ENCODE assay signal across 20 cellular contexts in the genomic region with DNA sequence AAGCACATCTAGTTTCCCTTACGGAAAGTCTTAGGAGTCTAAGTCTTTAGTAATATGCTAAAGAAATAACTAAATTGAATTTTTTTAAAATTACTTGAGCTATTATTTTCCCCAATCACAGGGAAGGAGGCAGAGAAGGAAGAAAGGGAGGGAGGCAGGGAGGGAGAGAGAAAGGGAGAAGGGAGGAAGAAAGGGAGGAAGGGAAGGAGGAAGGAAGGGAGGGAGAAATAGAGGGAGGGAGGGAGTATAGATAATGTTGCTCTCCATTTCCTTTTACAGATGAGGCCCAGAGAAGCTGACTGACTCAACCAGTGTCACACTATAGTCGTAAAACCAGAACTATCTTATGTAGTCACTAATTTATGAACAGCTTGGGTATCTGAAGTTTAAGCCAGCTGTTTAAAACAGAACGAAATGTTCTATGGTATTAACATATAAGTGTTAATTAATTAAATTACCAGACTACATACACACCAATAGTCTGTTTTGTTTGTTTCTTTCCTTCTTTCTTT. TPM values are rescaled to one million over a fixed set of nuclear protein-coding genes. Genes with fewer than 3 reads are reported as not detected.
DNase-seq lines count a peak whose midpoint lies in the region; ATAC-seq, FAIRE-seq and TF ChIP-seq lines count a peak whose summit lies in the region.
"Had no signal": no experiment of that assay in that cellular context is flagged by ENCODE, and none has a peak within 500 bp of the region (broad histone marks: within the 10 kb centered on the region; RNA-seq: fewer than 3 reads in every experiment).

No MANE protein-coding gene starts in this region.

- ATAC-seq in SK-N-SH treated with all-trans-retinoic acid at 6 μM for 48 hours (no peak; the same call in 2 of the 3 replicates), left lobe of liver (no peak)
- ATAC-seq: activated CD4-positive, alpha-beta T cell treated with anti-CD3 and anti-CD28 coated beads for 36 hours; stimulated activated naive B cell treated with anti-CD40 and anti-IgM and Interleukin-4, amounts not matched to agents 10 μg/mL and 1 μg/mL and 100 μg/mL, for 72 hours had no signal

- no peak overlapping the region for H2AFZ ChIP-seq in SK-N-SH (ENCODE audit: low read depth)

- H3K4me3 ChIP-seq in SK-N-SH (ENCODE audit: low read depth in 2 of 2, low read length in 1 of 2), result no peak overlapping the region
- H3K4me3 ChIP-seq in fibroblast of villous mesenchyme (ENCODE audit: low read depth, low read length), result no peak overlapping the region
- H3K4me3 ChIP-seq in thyroid gland (replicated peaks in 1 of 3), result no peak overlapping the region
- H3K4me3 ChIP-seq: adrenal gland had no signal

- no peaks in the 10 kb centered on the region for H3K9me2 ChIP-seq in SK-N-SH

- DNase-seq in SK-N-SH (no peak), RKO (ENCODE audit: low spot score) (peak; percentile 24), fibroblast of villous mesenchyme (ENCODE audit: low read depth) (peak; percentile 63), thyroid gland (no peak), left lobe of liver (ENCODE audit: low spot score) (no peak), inferior parietal cortex (ENCODE audit: extremely low spot score) (no peak), frontal cortex (ENCODE audit: low spot score in 2 of 2) (no peak)
- DNase-seq: activated CD4-positive, alpha-beta T cell treated with anti-CD3 and anti-CD28 coated beads for 36 hours; activated CD8-positive, alpha-beta memory T cell treated with anti-CD3 and anti-CD28 coated beads, Interleukin-2, amount 50 U/mL, for 4 hours; activated effector memory CD4-positive, alpha-beta T cell treated with anti-CD3 and anti-CD28 coated beads, Interleukin-2, amount 50 U/mL, for 16 hours; adrenal gland; DMS79; effector CD4-positive, alpha-beta T cell; GOT3; NCI-H2029 treated with DMSO at 0.1 percent for 48 hours; NCI-H510A; nephron progenitor cell; stimulated activated CD4-positive, alpha-beta T cell treated with anti-CD3 and anti-CD28 coated beads, Interleukin-15, amount 100 ng/mL, for 24 hours; stimulated activated naive B cell treated with anti-CD40 and anti-IgM and Interleukin-4, amounts not matched to agents 10 μg/mL and 1 μg/mL and 100 μg/mL, for 72 hours had no signal

- H3K79me2 ChIP-seq in SK-N-SH (ENCODE audit: insufficient read depth), result peaks cover 99% of the 10 kb centered on the region

- WGBS in SK-N-SH (ENCODE audit: low lambda C conversion rate), result 54% methylated on average over 3 of the region's 3 CpGs
- WGBS in thyroid gland, 2 donors, result 91 to 93% methylated on average over 3 of the region's 3 CpGs

- no peak for TF ChIP-seq POLR2A in thyroid gland (IDR thresholded peaks at IDR 0.05)

- no peak for TF ChIP-seq EP300 in SK-N-SH (IDR thresholded peaks at IDR 0.05; ENCODE audit: borderline replicate concordance in 1 of 2, low read depth in 1 of 2, low read length in 1 of 2)

- TF ChIP-seq RAD21 in SK-N-SH (IDR thresholded peaks at IDR 0.05; ENCODE audit: low read length), result no peak

- H3K4me1 ChIP-seq in SK-N-SH (ENCODE audit: control insufficient read depth in 1 of 2, insufficient read depth in 2 of 2, low read depth in 1 of 2, low read length in 1 of 2), result peaks cover 41 to 74% of the 10 kb centered on the region in 2 experiments
- peaks cover 78 to 91% of the 10 kb centered on the region in 2 donors for H3K4me1 ChIP-seq in thyroid gland

- peaks cover 81% of the 10 kb centered on the region for H4K20me1 ChIP-seq in SK-N-SH (ENCODE audit: insufficient read depth)

- peaks cover 0 to 17% of the 10 kb centered on the region in 2 experiments for H3K36me3 ChIP-seq in SK-N-SH (replicated peaks in 1 of 2; ENCODE audit: control insufficient read depth in 1 of 2, insufficient read depth in 2 of 2, low read length in 1 of 2)
- H3K36me3 ChIP-seq in thyroid gland, result no peaks in the 10 kb centered on the region
- H3K36me3 ChIP-seq: adrenal gland had no signal

- intact Hi-C loops in thyroid gland (cut with DNase I), result no loop called here

- CTCF ChIA-PET in SK-N-SH (lab: Yijun Ruan, JAX), result interaction anchor here (0.7 to 2.5 kb wide), 4 partner anchors 9 to 608 kb away, joined by 3 to 12 read pairs (median 4); no protein-coding TSS in a partner anchor

- TF ChIP-seq CTCF in SK-N-SH (IDR thresholded peaks at IDR 0.05), result no peak
- no peak for TF ChIP-seq CTCF in fibroblast of villous mesenchyme (IDR thresholded peaks at IDR 0.05; ENCODE audit: insufficient read depth, low read depth, low read length)
- TF ChIP-seq CTCF in thyroid gland (IDR thresholded peaks at IDR 0.05), result no peak

- no peak for FAIRE-seq in frontal cortex (lab: Jason Lieb, UNC)

- H3K4me2 ChIP-seq in SK-N-SH, result peak overlapping the region; percentile 57

- POLR2A ChIA-PET in SK-N-SH (lab: Yijun Ruan, JAX), result interaction anchor here (0.6 kb wide), 1 partner anchor 210 kb away, joined by 3 read pairs; no protein-coding TSS in a partner anchor

- H3K9me3 ChIP-seq in SK-N-SH (no peaks in the 10 kb centered on the region), thyroid gland (no peaks in the 10 kb centered on the region)
- H3K9me3 ChIP-seq: adrenal gland had no signal

- peak overlapping the region; percentile 11; the same call in 1 of the 2 replicates for H3K9ac ChIP-seq in SK-N-SH

- peak overlapping the region in 1 of 2 experiments; percentile 91; a peak in 2 of 4 replicates for H3K27ac ChIP-seq in SK-N-SH (ENCODE audit: low read depth in 2 of 2, low read length in 1 of 2)
- peak overlapping the region; percentile 1 to 82 (median 63) for H3K27ac ChIP-seq in thyroid gland
- H3K27ac ChIP-seq: adrenal gland had no signal

- H3F3A ChIP-seq in SK-N-SH (replicated peaks; ENCODE audit: insufficient read depth), result peaks cover 60% of the 10 kb centered on the region

- no peaks in the 10 kb centered on the region for H3K27me3 ChIP-seq in SK-N-SH (ENCODE audit: insufficient read depth)
- no peaks in the 10 kb centered on the region for H3K27me3 ChIP-seq in thyroid gland
- H3K27me3 ChIP-seq: adrenal gland had no signal

TF ChIP-seq in SK-N-SH, 30 proteins besides CTCF, POLR2A, EP300 and RAD21:
- TF ChIP-seq, protein P1, sequence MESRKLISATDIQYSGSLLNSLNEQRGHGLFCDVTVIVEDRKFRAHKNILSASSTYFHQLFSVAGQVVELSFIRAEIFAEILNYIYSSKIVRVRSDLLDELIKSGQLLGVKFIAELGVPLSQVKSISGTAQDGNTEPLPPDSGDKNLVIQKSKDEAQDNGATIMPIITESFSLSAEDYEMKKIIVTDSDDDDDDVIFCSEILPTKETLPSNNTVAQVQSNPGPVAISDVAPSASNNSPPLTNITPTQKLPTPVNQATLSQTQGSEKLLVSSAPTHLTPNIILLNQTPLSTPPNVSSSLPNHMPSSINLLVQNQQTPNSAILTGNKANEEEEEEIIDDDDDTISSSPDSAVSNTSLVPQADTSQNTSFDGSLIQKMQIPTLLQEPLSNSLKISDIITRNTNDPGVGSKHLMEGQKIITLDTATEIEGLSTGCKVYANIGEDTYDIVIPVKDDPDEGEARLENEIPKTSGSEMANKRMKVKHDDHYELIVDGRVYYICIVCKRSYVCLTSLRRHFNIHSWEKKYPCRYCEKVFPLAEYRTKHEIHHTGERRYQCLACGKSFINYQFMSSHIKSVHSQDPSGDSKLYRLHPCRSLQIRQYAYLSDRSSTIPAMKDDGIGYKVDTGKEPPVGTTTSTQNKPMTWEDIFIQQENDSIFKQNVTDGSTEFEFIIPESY (IDR thresholded peaks at IDR 0.05; ENCODE audit: borderline replicate concordance, low read depth), result no peak
- TF ChIP-seq USF1 (IDR thresholded peaks at IDR 0.05; ENCODE audit: borderline replicate concordance, low read depth) (no peak), YY1 (IDR thresholded peaks at IDR 0.05; ENCODE audit: low read depth) (no peak), GATA2 (CRISPR knock-in tag; IDR thresholded peaks at IDR 0.05) (no peak), FOXM1 (IDR thresholded peaks at IDR 0.05; ENCODE audit: low read depth) (no peak)

TF ChIP-seq in SK-N-SH treated with all-trans-retinoic acid at 6 μM for 48 hours, 23 proteins besides CTCF, POLR2A, EP300 and RAD21 (continues in another document):
- no peak for TF ChIP-seq BACH2 (CRISPR knock-in tag; IDR thresholded peaks at IDR 0.05; ENCODE audit: borderline replicate concordance)
- no peak for TF ChIP-seq GLIS3 (CRISPR knock-in tag; IDR thresholded peaks at IDR 0.05)
- no peak for TF ChIP-seq TOX (CRISPR knock-in tag; IDR thresholded peaks at IDR 0.05; ENCODE audit: borderline replicate concordance)
- no peak for TF ChIP-seq ESRRG (CRISPR knock-in tag; IDR thresholded peaks at IDR 0.05)
- no peak for TF ChIP-seq SNAI2 (CRISPR knock-in tag; IDR thresholded peaks at IDR 0.05)
- TF ChIP-seq CSDC2 (CRISPR knock-in tag; IDR thresholded peaks at IDR 0.05), result no peak
- TF ChIP-seq ZFP30 (CRISPR knock-in tag; IDR thresholded peaks at IDR 0.05), result no peak
- TF ChIP-seq ARNTL (CRISPR knock-in tag; IDR thresholded peaks at IDR 0.05; ENCODE audit: borderline replicate concordance, low read depth), result no peak
- TF ChIP-seq ZNF70 (CRISPR knock-in tag; IDR thresholded peaks at IDR 0.05), result no peak
- TF ChIP-seq RARB (CRISPR knock-in tag; IDR thresholded peaks at IDR 0.05), result no peak
- no peak for TF ChIP-seq CSRNP3 (CRISPR knock-in tag; IDR thresholded peaks at IDR 0.05)
- TF ChIP-seq OSR1 (CRISPR knock-in tag; IDR thresholded peaks at IDR 0.05), result no peak

RNA-seq across cellular contexts. Expression of gene SH3RF1, which starts 14.6 kb away (rescaled TPM):
- polyA plus RNA-seq in SK-N-SH (2012; rRNA removed), result 22.0 and 22.1 TPM in 2 replicates
- 14.8 and 18.6 TPM in 2 replicates for polyA plus RNA-seq in SK-N-SH (2012; cell fraction: cytosol; rRNA removed)
- 16.6 and 24.4 TPM in 2 replicates for polyA plus RNA-seq in SK-N-SH (2012; cell fraction: nucleus; rRNA removed)
- total RNA-seq in fibroblast of villous mesenchyme (29.3 and 41.9 TPM in 2 replicates), thyroid gland (10 to 100 TPM; 29.0 to 41.7 (median 32.5) TPM), left lobe of liver (7.2 TPM), frontal cortex (13.0 TPM)

Comparison
In these comparisons a context has a peak if more than half of its experiments do, and no peak if none do; other contexts are left out.
1. DNase-seq: peak in RKO (single experiment) and fibroblast of villous mesenchyme (single experiment); none in SK-N-SH (single experiment), thyroid gland (0 of 2), left lobe of liver (single experiment), inferior parietal cortex (single experiment) and frontal cortex (0 of 2).